17 cellular contexts compared by ENCODE assay signal in genomic region chr17:21294321-21295035, GRCh38. TPM values are rescaled to one million over a fixed set of nuclear protein-coding genes. Genes with fewer than 3 reads are reported as not detected.
DNase-seq lines count a peak whose midpoint lies in the region; ATAC-seq and TF ChIP-seq lines count a peak whose summit lies in the region.
"Had no signal": no experiment of that assay in that cellular context is flagged by ENCODE, and none has a peak within 500 bp of the region (broad histone marks: within the 10 kb centered on the region; RNA-seq: fewer than 3 reads in every experiment).

No MANE protein-coding gene starts in this region.

- TF ChIP-seq RAD21 in SK-N-SH (IDR thresholded peaks at IDR 0.05; ENCODE audit: low read length) = no peak

- H3F3A ChIP-seq in SK-N-SH (replicated peaks; ENCODE audit: insufficient read depth) = no peaks in the 10 kb centered on the region

- no peak overlapping the region for H3K4me2 ChIP-seq in SK-N-SH

- H3K79me2 ChIP-seq in SK-N-SH (ENCODE audit: insufficient read depth) = peaks cover 90% of the 10 kb centered on the region

- CTCF ChIA-PET in SK-N-SH (lab: Yijun Ruan, JAX) = interaction anchor here (1.4 to 2.4 kb wide), 3 partner anchors 9 to 218 kb away, joined by 4 to 8 read pairs (median 4); no protein-coding TSS in a partner anchor

- no peak overlapping the region for H3K9ac ChIP-seq in SK-N-SH

- H3K27me3 Mint-ChIP-seq in activated T-cell treated with anti-CD3 and anti-CD28 coated beads, Interleukin-2, amount 50 U/mL, for 24 hours = peaks cover 10% of the 10 kb centered on the region

- H3K36me3 ChIP-seq in SK-N-SH (replicated peaks in 1 of 2; ENCODE audit: control insufficient read depth in 1 of 2, insufficient read depth in 2 of 2, low read length in 1 of 2) (no peaks in the 10 kb centered on the region), esophagus muscularis mucosa (peaks cover 0 to 31% (median 17%) of the 10 kb centered on the region in 4 donors), psoas muscle (ENCODE audit: insufficient read depth in 1 of 2, low read depth in 1 of 2) (peaks cover 0 to 23% of the 10 kb centered on the region in 2 donors), ovary (no peaks in the 10 kb centered on the region)

- TF ChIP-seq POLR2A in esophagus muscularis mucosa (IDR thresholded peaks at IDR 0.05; ENCODE audit: low read depth) (no peak), ovary (IDR thresholded peaks at IDR 0.05) (no peak)

- POLR2A ChIA-PET in SK-N-SH (lab: Yijun Ruan, JAX) = no interaction called here

- no peak overlapping the region for H3K4me3 ChIP-seq in SK-N-SH (ENCODE audit: low read depth in 2 of 2, low read length in 1 of 2)
- no peak overlapping the region for H3K4me3 ChIP-seq in esophagus muscularis mucosa
- no peak overlapping the region for H3K4me3 ChIP-seq in psoas muscle
- no peak overlapping the region for H3K4me3 ChIP-seq in ovary
- H3K4me3 ChIP-seq: adrenal gland, GM12878, Peyer's patch, skin epidermis had no signal

- H3K4me1 ChIP-seq in SK-N-SH (ENCODE audit: control insufficient read depth in 1 of 2, insufficient read depth in 2 of 2, low read depth in 1 of 2, low read length in 1 of 2) (peaks cover 8 to 54% of the 10 kb centered on the region in 2 experiments; a peak in 3 of 4 replicates), esophagus muscularis mucosa (peaks cover 37 to 73% (median 53%) of the 10 kb centered on the region in 4 donors), psoas muscle (peaks cover 55% of the 10 kb centered on the region), ovary (ENCODE audit: insufficient read depth) (peaks cover 3% of the 10 kb centered on the region)

- intact Hi-C loops in esophagus muscularis mucosa (cut with DNase I) (no loop called here), psoas muscle (cut with DNase I) (loop anchor here in 1 of 2 donors (10.0 kb wide), 1 partner anchor 910 kb away; no protein-coding TSS in a partner anchor), ovary (cut with DNase I) (loop anchor here in 1 of 4 donors (1.0 to 10.0 kb wide), 2 partner anchors 12 to 1420 kb away; no protein-coding TSS in a partner anchor)

- no peak overlapping the region for H2AFZ ChIP-seq in SK-N-SH (ENCODE audit: low read depth)

- H3K9me3 ChIP-seq in SK-N-SH (no peaks in the 10 kb centered on the region), esophagus muscularis mucosa (no peaks in the 10 kb centered on the region), psoas muscle (no peaks in the 10 kb centered on the region), ovary (no peaks in the 10 kb centered on the region)
- H3K9me3 ChIP-seq: adrenal gland, Peyer's patch had no signal

- TF ChIP-seq EP300 in SK-N-SH (IDR thresholded peaks at IDR 0.05; ENCODE audit: borderline replicate concordance in 1 of 2, low read depth in 1 of 2, low read length in 1 of 2) (peak in 1 of 2 experiments; percentile 82; a peak in 2 of 4 replicates), esophagus muscularis mucosa (IDR thresholded peaks at IDR 0.05) (no peak), ovary (IDR thresholded peaks at IDR 0.05) (no peak)

- TF ChIP-seq CTCF in SK-N-SH (IDR thresholded peaks at IDR 0.05) = no peak
- no peak for TF ChIP-seq CTCF in esophagus muscularis mucosa (IDR thresholded peaks at IDR 0.05)
- no peak for TF ChIP-seq CTCF in psoas muscle (IDR thresholded peaks at IDR 0.05)
- no peak for TF ChIP-seq CTCF in ovary (IDR thresholded peaks at IDR 0.05)

- H3K36me3 Mint-ChIP-seq in activated T-cell treated with anti-CD3 and anti-CD28 coated beads, Interleukin-2, amount 50 U/mL, for 24 hours (ENCODE audit: low read depth) = peaks cover 81% of the 10 kb centered on the region

- 31% methylated on average over 12 of the region's 12 CpGs for WGBS in SK-N-SH (ENCODE audit: low lambda C conversion rate)
- 68% methylated on average over 12 of the region's 12 CpGs for WGBS in esophagus muscularis mucosa
- WGBS in psoas muscle, 3 donors = 62 to 65% (median 64%) methylated on average over 12 of the region's 12 CpGs
- WGBS in ovary, 3 donors = 66 to 69% (median 68%) methylated on average over 12 of the region's 12 CpGs

- H4K20me1 ChIP-seq in SK-N-SH (ENCODE audit: insufficient read depth) = peaks cover 91% of the 10 kb centered on the region

- no peak for DNase-seq in activated T-cell treated with anti-CD3 and anti-CD28 coated beads, Interleukin-2, amount 50 U/mL, for 24 hours
- no peak for DNase-seq in activated T-cell treated with anti-CD3 and anti-CD28 coated beads, Interleukin-2, amount 50 U/mL, for 1 hour
- DNase-seq in SK-N-SH = peak; percentile 89
- no peak for DNase-seq in esophagus muscularis mucosa (ENCODE audit: extremely low spot score)
- peak in 1 of 2 donors; percentile 9 for DNase-seq in psoas muscle
- no peak for DNase-seq in ovary
- DNase-seq in stimulated activated CD4-positive, alpha-beta T cell treated with anti-CD3 and anti-CD28 coated beads, Interleukin-2, amount 100 ng/mL, for 48 hours = no peak
- no peak for DNase-seq in stimulated activated naive CD4-positive, alpha-beta T cell (lab: John Stamatoyannopoulos, UW)
- DNase-seq: foreskin melanocyte, GOT3, NCI-H1105 treated with DMSO at 0.1 percent for 48 hours, NCI-H446 treated with DMSO at 0.1 percent for 48 hours had no signal

- H3K9me2 ChIP-seq in SK-N-SH = no peaks in the 10 kb centered on the region

- H3K27ac ChIP-seq in SK-N-SH (ENCODE audit: low read depth in 2 of 2, low read length in 1 of 2) = peak overlapping the region in 1 of 2 experiments; percentile 62; a peak in 2 of 4 replicates
- peak overlapping the region in 3 of 4 donors; percentile 1 to 52 (median 24) for H3K27ac ChIP-seq in esophagus muscularis mucosa (replicated peaks in 1 of 4)
- H3K27ac ChIP-seq in psoas muscle = peak overlapping the region; percentile 59
- no peak overlapping the region for H3K27ac ChIP-seq in ovary

- peak overlapping the region; percentile 76 for H3K27ac Mint-ChIP-seq in activated T-cell treated with anti-CD3 and anti-CD28 coated beads, Interleukin-2, amount 50 U/mL, for 24 hours
- H3K27ac Mint-ChIP-seq: nephron had no signal

- H3K9me3 Mint-ChIP-seq in activated T-cell treated with anti-CD3 and anti-CD28 coated beads, Interleukin-2, amount 50 U/mL, for 24 hours = no peaks in the 10 kb centered on the region

- H3K27me3 ChIP-seq in SK-N-SH (ENCODE audit: insufficient read depth) (0 out of 2 replicates have a peak, but pooled peaks cover 5% of the 10 kb centered on the region), esophagus muscularis mucosa (no peaks in the 10 kb centered on the region), psoas muscle (ENCODE audit: insufficient read depth in 3 of 3, low read length in 2 of 3) (peaks cover 0 to 2% (median 0%) of the 10 kb centered on the region in 3 donors), ovary (no peaks in the 10 kb centered on the region)
- H3K27me3 ChIP-seq: adrenal gland, Peyer's patch had no signal

- H3K4me1 Mint-ChIP-seq in activated T-cell treated with anti-CD3 and anti-CD28 coated beads, Interleukin-2, amount 50 U/mL, for 24 hours (ENCODE audit: low read depth) = peaks cover 33% of the 10 kb centered on the region
- H3K4me1 Mint-ChIP-seq: nephron had no signal

- H3K4me3 Mint-ChIP-seq in activated T-cell treated with anti-CD3 and anti-CD28 coated beads, Interleukin-2, amount 50 U/mL, for 24 hours = no peak overlapping the region
- H3K4me3 Mint-ChIP-seq: nephron had no signal

- ATAC-seq in psoas muscle = no peak

TF ChIP-seq in SK-N-SH, 30 proteins besides CTCF, POLR2A, EP300 and RAD21:
- peak; percentile 69; the same call in 1 of the 2 replicates for TF ChIP-seq MXI1 (IDR thresholded peaks at IDR 0.05; ENCODE audit: low read depth, low read length)
- peak; percentile 83 for TF ChIP-seq RCOR1 (IDR thresholded peaks at IDR 0.05; ENCODE audit: low read length)
- peak; percentile 98 for TF ChIP-seq GATA2 (CRISPR knock-in tag; IDR thresholded peaks at IDR 0.05)
- peak; percentile 32 for TF ChIP-seq CHD2 (IDR thresholded peaks at IDR 0.05; ENCODE audit: low read length, partially characterized antibody)
- no peak for TF ChIP-seq ELF1 (IDR thresholded peaks at IDR 0.05)
- TF ChIP-seq FOXJ3 (CRISPR knock-in tag; IDR thresholded peaks at IDR 0.05) = 0 out of 2 replicates have a peak, but pooled peaks have one; percentile 65
TF ChIP-seq in SK-N-SH: peak in this region for 5.

RNA-seq across cellular contexts. Expression of gene MAP2K3, which starts 10.0 kb away (rescaled TPM):
- polyA plus RNA-seq in SK-N-SH (2012; rRNA removed) (21.2 and 30.0 TPM in 2 replicates), psoas muscle (100 to 1,000 TPM in 2 of 3 donors, 10 to 100 TPM in 1; 86.3 to 229 (median 146) TPM), ovary (10 to 100 TPM in 1 of 2 donors, 1 to 10 TPM in 1; 9.5 to 11.1 TPM)
- 26.0 and 35.8 TPM in 2 replicates for polyA plus RNA-seq in SK-N-SH (2012; cell fraction: cytosol; rRNA removed)
- polyA plus RNA-seq in SK-N-SH (2012; cell fraction: nucleus; rRNA removed) = 74.2 and 81.7 TPM in 2 replicates
- total RNA-seq in esophagus muscularis mucosa (10 to 100 TPM; 23.3 to 42.4 (median 30.5) TPM), psoas muscle (100 to 1,000 TPM in 2 of 4 donors, 10 to 100 TPM in 2; 64.4 to 126 (median 107) TPM), ovary (10 to 100 TPM in 6 of 7 donors, 1 to 10 TPM in 1; 9.1 to 45.5 (median 18.9) TPM)

RNA-seq across cellular contexts. Expression of gene NATD1, which starts 41.3 kb away (rescaled TPM):
- polyA plus RNA-seq in SK-N-SH (2012; rRNA removed) = 3.9 and 4.0 TPM in 2 replicates
- 2.1 and 3.4 TPM in 2 replicates for polyA plus RNA-seq in SK-N-SH (2012; cell fraction: cytosol; rRNA removed)
- polyA plus RNA-seq in SK-N-SH (2012; cell fraction: nucleus; rRNA removed) = 5.6 and 5.7 TPM in 2 replicates
- 10 to 100 TPM; 12.3 to 26.2 (median 18.1) TPM for total RNA-seq in esophagus muscularis mucosa
- 10 to 100 TPM; 21.6 to 48.0 (median 24.5) TPM for total RNA-seq in psoas muscle
- polyA plus RNA-seq in psoas muscle = 10 to 100 TPM in 2 of 3 donors, 1 to 10 TPM in 1; 4.7 to 15.1 (median 10.5) TPM
- total RNA-seq in ovary = 1 to 10 TPM; 2.8 to 9.0 (median 5.2) TPM
- polyA plus RNA-seq in ovary = 1 to 10 TPM; 6.2 to 6.7 TPM

Comparison
In these comparisons a context has a peak if more than half of its experiments do, and no peak if none do; other contexts are left out.
1. H3K27ac ChIP-seq: peak in esophagus muscularis mucosa (3 of 4) and psoas muscle (single experiment); none in ovary (0 of 2).